Comparison of ENCODE assay signal across 1 cellular context in the genomic region with DNA sequence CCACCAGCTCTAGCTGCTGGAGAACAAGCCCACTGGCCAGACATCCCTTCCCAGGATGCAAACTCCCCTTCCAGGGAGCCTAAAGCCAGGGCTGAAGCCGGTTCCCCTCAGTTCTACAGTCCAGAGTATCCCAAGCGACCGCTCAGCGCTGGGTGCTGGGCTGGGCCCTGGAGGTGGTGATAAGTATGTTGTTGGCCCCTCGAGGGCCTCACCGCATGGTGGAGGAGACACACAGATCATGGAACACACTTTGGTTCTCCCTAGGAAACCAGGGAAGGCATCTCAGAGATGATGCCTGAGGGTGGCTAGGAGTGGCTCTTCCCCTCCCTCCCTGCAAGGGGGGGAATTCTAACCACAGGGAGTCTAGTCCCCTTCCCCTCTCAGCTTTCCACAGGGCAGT.
TF ChIP-seq lines count a peak whose summit lies in the region.

No MANE protein-coding gene starts in this region.

TF ChIP-seq in GM23338, 12 proteins besides CTCF, POLR2A, EP300 and RAD21 (continued from another document):
- TF ChIP-seq, protein P1, sequence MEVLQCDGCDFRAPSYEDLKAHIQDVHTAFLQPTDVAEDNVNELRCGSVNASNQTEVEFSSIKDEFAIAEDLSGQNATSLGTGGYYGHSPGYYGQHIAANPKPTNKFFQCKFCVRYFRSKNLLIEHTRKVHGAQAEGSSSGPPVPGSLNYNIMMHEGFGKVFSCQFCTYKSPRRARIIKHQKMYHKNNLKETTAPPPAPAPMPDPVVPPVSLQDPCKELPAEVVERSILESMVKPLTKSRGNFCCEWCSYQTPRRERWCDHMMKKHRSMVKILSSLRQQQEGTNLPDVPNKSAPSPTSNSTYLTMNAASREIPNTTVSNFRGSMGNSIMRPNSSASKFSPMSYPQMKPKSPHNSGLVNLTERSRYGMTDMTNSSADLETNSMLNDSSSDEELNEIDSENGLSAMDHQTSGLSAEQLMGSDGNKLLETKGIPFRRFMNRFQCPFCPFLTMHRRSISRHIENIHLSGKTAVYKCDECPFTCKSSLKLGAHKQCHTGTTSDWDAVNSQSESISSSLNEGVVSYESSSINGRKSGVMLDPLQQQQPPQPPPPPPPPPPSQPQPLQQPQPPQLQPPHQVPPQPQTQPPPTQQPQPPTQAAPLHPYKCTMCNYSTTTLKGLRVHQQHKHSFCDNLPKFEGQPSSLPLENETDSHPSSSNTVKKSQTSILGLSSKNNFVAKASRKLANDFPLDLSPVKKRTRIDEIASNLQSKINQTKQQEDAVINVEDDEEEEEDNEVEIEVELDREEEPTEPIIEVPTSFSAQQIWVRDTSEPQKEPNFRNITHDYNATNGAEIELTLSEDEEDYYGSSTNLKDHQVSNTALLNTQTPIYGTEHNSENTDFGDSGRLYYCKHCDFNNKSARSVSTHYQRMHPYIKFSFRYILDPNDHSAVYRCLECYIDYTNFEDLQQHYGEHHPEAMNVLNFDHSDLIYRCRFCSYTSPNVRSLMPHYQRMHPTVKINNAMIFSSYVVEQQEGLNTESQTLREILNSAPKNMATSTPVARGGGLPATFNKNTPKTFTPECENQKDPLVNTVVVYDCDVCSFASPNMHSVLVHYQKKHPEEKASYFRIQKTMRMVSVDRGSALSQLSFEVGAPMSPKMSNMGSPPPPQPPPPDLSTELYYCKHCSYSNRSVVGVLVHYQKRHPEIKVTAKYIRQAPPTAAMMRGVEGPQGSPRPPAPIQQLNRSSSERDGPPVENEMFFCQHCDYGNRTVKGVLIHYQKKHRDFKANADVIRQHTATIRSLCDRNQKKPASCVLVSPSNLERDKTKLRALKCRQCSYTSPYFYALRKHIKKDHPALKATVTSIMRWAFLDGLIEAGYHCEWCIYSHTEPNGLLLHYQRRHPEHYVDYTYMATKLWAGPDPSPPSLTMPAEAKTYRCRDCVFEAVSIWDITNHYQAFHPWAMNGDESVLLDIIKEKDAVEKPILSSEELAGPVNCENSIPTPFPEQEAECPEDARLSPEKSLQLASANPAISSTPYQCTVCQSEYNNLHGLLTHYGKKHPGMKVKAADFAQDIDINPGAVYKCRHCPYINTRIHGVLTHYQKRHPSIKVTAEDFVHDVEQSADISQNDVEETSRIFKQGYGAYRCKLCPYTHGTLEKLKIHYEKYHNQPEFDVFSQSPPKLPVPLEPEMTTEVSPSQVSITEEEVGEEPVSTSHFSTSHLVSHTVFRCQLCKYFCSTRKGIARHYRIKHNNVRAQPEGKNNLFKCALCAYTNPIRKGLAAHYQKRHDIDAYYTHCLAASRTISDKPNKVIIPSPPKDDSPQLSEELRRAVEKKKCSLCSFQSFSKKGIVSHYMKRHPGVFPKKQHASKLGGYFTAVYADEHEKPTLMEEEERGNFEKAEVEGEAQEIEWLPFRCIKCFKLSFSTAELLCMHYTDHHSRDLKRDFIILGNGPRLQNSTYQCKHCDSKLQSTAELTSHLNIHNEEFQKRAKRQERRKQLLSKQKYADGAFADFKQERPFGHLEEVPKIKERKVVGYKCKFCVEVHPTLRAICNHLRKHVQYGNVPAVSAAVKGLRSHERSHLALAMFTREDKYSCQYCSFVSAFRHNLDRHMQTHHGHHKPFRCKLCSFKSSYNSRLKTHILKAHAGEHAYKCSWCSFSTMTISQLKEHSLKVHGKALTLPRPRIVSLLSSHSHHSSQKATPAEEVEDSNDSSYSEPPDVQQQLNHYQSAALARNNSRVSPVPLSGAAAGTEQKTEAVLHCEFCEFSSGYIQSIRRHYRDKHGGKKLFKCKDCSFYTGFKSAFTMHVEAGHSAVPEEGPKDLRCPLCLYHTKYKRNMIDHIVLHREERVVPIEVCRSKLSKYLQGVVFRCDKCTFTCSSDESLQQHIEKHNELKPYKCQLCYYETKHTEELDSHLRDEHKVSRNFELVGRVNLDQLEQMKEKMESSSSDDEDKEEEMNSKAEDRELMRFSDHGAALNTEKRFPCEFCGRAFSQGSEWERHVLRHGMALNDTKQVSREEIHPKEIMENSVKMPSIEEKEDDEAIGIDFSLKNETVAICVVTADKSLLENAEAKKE (CRISPR knock-in tag; IDR thresholded peaks at IDR 0.05), result no peak
- no peak for TF ChIP-seq STAT1 (IDR thresholded peaks at IDR 0.05; ENCODE audit: unreplicated experiment)
- TF ChIP-seq, protein P2, sequence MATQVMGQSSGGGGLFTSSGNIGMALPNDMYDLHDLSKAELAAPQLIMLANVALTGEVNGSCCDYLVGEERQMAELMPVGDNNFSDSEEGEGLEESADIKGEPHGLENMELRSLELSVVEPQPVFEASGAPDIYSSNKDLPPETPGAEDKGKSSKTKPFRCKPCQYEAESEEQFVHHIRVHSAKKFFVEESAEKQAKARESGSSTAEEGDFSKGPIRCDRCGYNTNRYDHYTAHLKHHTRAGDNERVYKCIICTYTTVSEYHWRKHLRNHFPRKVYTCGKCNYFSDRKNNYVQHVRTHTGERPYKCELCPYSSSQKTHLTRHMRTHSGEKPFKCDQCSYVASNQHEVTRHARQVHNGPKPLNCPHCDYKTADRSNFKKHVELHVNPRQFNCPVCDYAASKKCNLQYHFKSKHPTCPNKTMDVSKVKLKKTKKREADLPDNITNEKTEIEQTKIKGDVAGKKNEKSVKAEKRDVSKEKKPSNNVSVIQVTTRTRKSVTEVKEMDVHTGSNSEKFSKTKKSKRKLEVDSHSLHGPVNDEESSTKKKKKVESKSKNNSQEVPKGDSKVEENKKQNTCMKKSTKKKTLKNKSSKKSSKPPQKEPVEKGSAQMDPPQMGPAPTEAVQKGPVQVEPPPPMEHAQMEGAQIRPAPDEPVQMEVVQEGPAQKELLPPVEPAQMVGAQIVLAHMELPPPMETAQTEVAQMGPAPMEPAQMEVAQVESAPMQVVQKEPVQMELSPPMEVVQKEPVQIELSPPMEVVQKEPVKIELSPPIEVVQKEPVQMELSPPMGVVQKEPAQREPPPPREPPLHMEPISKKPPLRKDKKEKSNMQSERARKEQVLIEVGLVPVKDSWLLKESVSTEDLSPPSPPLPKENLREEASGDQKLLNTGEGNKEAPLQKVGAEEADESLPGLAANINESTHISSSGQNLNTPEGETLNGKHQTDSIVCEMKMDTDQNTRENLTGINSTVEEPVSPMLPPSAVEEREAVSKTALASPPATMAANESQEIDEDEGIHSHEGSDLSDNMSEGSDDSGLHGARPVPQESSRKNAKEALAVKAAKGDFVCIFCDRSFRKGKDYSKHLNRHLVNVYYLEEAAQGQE (IDR thresholded peaks at IDR 0.05; ENCODE audit: unreplicated experiment), result no peak
- no peak for TF ChIP-seq ZNF331 (CRISPR knock-in tag; IDR thresholded peaks at IDR 0.05; ENCODE audit: low read depth)
TF ChIP-seq in GM23338: peak in this region for 0.
